Comparison of ENCODE assay signal across 15 cellular contexts in genomic region chr5:57219386-57219785, GRCh38. TPM values are rescaled to one million over a fixed set of nuclear protein-coding genes. Genes with fewer than 3 reads are reported as not detected.
DNase-seq lines count a peak whose midpoint lies in the region; ATAC-seq, FAIRE-seq and TF ChIP-seq lines count a peak whose summit lies in the region.
"Had no signal": no experiment of that assay in that cellular context is flagged by ENCODE, and none has a peak within 500 bp of the region (broad histone marks: within the 10 kb centered on the region; RNA-seq: fewer than 3 reads in every experiment).

No MANE protein-coding gene starts in this region.

- peak; percentile 61 for ATAC-seq in GM18868 (IDR thresholded peaks at IDR 0.05; ENCODE audit: unreplicated experiment)
- ATAC-seq in naive thymus-derived CD4-positive, alpha-beta T cell: peak; percentile 58
- no peak for ATAC-seq in HG03571 (IDR thresholded peaks at IDR 0.05; ENCODE audit: unreplicated experiment)
- ATAC-seq: right cardiac atrium had no signal

- peak overlapping the region; percentile 64 for H3K27ac ChIP-seq in naive thymus-derived CD4-positive, alpha-beta T cell (ENCODE audit: low read depth, low read length)
- H3K27ac ChIP-seq in WERI-Rb-1: no peak overlapping the region
- H3K27ac ChIP-seq: C4-2B had no signal

- H3K27ac Mint-ChIP-seq in activated T-helper 1 cell treated with anti-CD3 and anti-CD28 coated beads, Interleukin-12 subunit alpha, Interleukin-12 subunit beta, Interleukin-2, Interleukin-4 antibody, amounts not matched to agents 30 ng/mL and 10 ng/mL and 1 ng/mL, durations not matched to agents 14 hours and 24 hours and 36 hours: peak overlapping the region; percentile 67
- H3K27ac Mint-ChIP-seq in naive thymus-derived CD4-positive, alpha-beta T cell: peak overlapping the region in 8 of 9 donors; percentile 60 to 90 (median 77)

- H3K27me3 Mint-ChIP-seq in activated T-helper 1 cell treated with anti-CD3 and anti-CD28 coated beads, Interleukin-12 subunit alpha, Interleukin-12 subunit beta, Interleukin-2, Interleukin-4 antibody, amounts not matched to agents 30 ng/mL and 10 ng/mL and 1 ng/mL, durations not matched to agents 14 hours and 24 hours and 36 hours (ENCODE audit: insufficient read depth): no peaks in the 10 kb centered on the region
- no peaks in the 10 kb centered on the region for H3K27me3 Mint-ChIP-seq in naive thymus-derived CD4-positive, alpha-beta T cell

- peak overlapping the region; percentile 19 for H3K4me3 Mint-ChIP-seq in activated T-helper 1 cell treated with anti-CD3 and anti-CD28 coated beads, Interleukin-12 subunit alpha, Interleukin-12 subunit beta, Interleukin-2, Interleukin-4 antibody, amounts not matched to agents 30 ng/mL and 10 ng/mL and 1 ng/mL, durations not matched to agents 14 hours and 24 hours and 36 hours
- H3K4me3 Mint-ChIP-seq in naive thymus-derived CD4-positive, alpha-beta T cell: peak overlapping the region in 2 of 10 donors; percentile 17 to 32

- no peak for FAIRE-seq in H54 (lab: Jason Lieb, UNC)
- FAIRE-seq: kidney had no signal

- no peak for TF ChIP-seq CTCF in WERI-Rb-1 (IDR thresholded peaks at IDR 0.05; ENCODE audit: low read depth, low read length)

- POLR2A ChIA-PET in naive thymus-derived CD4-positive, alpha-beta T cell (lab: Charles Lee): interaction anchor here (0.8 kb wide), 1 partner anchor 14 kb away, joined by 3 read pairs; no protein-coding TSS in a partner anchor

- no peaks in the 10 kb centered on the region for H3K27me3 ChIP-seq in naive thymus-derived CD4-positive, alpha-beta T cell (ENCODE audit: control insufficient read depth in 2 of 2, insufficient read depth in 2 of 2, low read length in 2 of 2)
- H3K27me3 ChIP-seq in WERI-Rb-1 (ENCODE audit: insufficient read depth, low read depth, severe bottlenecking): no peaks in the 10 kb centered on the region

- H3K4me1 ChIP-seq in naive thymus-derived CD4-positive, alpha-beta T cell (ENCODE audit: control insufficient read depth in 2 of 2, insufficient read depth in 2 of 2, low read length in 2 of 2): peaks cover 4 to 7% of the 10 kb centered on the region in 2 donors

- H3K4me3 ChIP-seq in naive thymus-derived CD4-positive, alpha-beta T cell (ENCODE audit: low read length): no peak overlapping the region
- no peak overlapping the region for H3K4me3 ChIP-seq in WERI-Rb-1 (ENCODE audit: low read depth, low read length)

- H3K9me3 ChIP-seq in naive thymus-derived CD4-positive, alpha-beta T cell (ENCODE audit: control insufficient read depth in 2 of 3, low read length in 3 of 3): no peaks in the 10 kb centered on the region
- H3K9me3 ChIP-seq in WERI-Rb-1 (ENCODE audit: severe bottlenecking): no peaks in the 10 kb centered on the region

- H3K4me1 Mint-ChIP-seq in activated T-helper 1 cell treated with anti-CD3 and anti-CD28 coated beads, Interleukin-12 subunit alpha, Interleukin-12 subunit beta, Interleukin-2, Interleukin-4 antibody, amounts not matched to agents 30 ng/mL and 10 ng/mL and 1 ng/mL, durations not matched to agents 14 hours and 24 hours and 36 hours (ENCODE audit: low read depth): peaks cover 32% of the 10 kb centered on the region
- peaks cover 8 to 66% (median 45%) of the 10 kb centered on the region in 7 donors for H3K4me1 Mint-ChIP-seq in naive thymus-derived CD4-positive, alpha-beta T cell

- no peak for TF ChIP-seq POLR2A in H54 (IDR thresholded peaks at IDR 0.05; ENCODE audit: low read depth, low read length)

- CTCF ChIA-PET in naive thymus-derived CD4-positive, alpha-beta T cell (lab: Charles Lee): interaction anchor here (0.5 to 2.5 kb wide), 13 partner anchors 12 to 1307 kb away, joined by 3 to 22 read pairs (median 3); no protein-coding TSS in a partner anchor

- DNase-seq in COLO668 (lab: John Stamatoyannopoulos, UW; ENCODE audit: unreplicated experiment) (peak; percentile 0), WERI-Rb-1 (no peak), H54 (ENCODE audit: insufficient read length, low spot score) (no peak)
- no peak for DNase-seq in activated T-helper 1 cell treated with anti-CD3 and anti-CD28 coated beads, Interleukin-12 subunit alpha, Interleukin-12 subunit beta, Interleukin-2, Interleukin-4 antibody, amounts not matched to agents 30 ng/mL and 10 ng/mL and 1 ng/mL, durations not matched to agents 14 hours and 24 hours and 36 hours (ENCODE audit: low spot score)
- DNase-seq in naive thymus-derived CD4-positive, alpha-beta T cell: peak in 1 of 9 donors; percentile 22
- DNase-seq: activated CD8-positive, alpha-beta memory T cell treated with anti-CD3 and anti-CD28 coated beads, Interleukin-2, amount 50 U/mL, for 48 hours; KG1; kidney; NCI-H1694; NCI-H774; right cardiac atrium; Right ventricle myocardium superior had no signal

- peaks cover 0 to 23% (median 0%) of the 10 kb centered on the region in 3 experiments for H3K36me3 ChIP-seq in naive thymus-derived CD4-positive, alpha-beta T cell (ENCODE audit: control insufficient read depth in 2 of 3, insufficient read depth in 3 of 3, low read length in 3 of 3)
- peaks cover 41% of the 10 kb centered on the region for H3K36me3 ChIP-seq in WERI-Rb-1

- intact Hi-C loops in activated T-helper 1 cell treated with anti-CD3 and anti-CD28 coated beads, Interleukin-12 subunit alpha, Interleukin-12 subunit beta, Interleukin-2, Interleukin-4 antibody, amounts not matched to agents 30 ng/mL and 10 ng/mL and 1 ng/mL, durations not matched to agents 14 hours and 24 hours and 36 hours (cut with micrococcal nuclease): no loop called here
- intact Hi-C loops in naive thymus-derived CD4-positive, alpha-beta T cell (cut with micrococcal nuclease): no loop called here

- H3K36me3 Mint-ChIP-seq in activated T-helper 1 cell treated with anti-CD3 and anti-CD28 coated beads, Interleukin-12 subunit alpha, Interleukin-12 subunit beta, Interleukin-2, Interleukin-4 antibody, amounts not matched to agents 30 ng/mL and 10 ng/mL and 1 ng/mL, durations not matched to agents 14 hours and 24 hours and 36 hours (ENCODE audit: low read depth): peaks cover 22% of the 10 kb centered on the region
- peaks cover 6 to 15% (median 9%) of the 10 kb centered on the region in 5 donors for H3K36me3 Mint-ChIP-seq in naive thymus-derived CD4-positive, alpha-beta T cell

- H3K9me3 Mint-ChIP-seq in activated T-helper 1 cell treated with anti-CD3 and anti-CD28 coated beads, Interleukin-12 subunit alpha, Interleukin-12 subunit beta, Interleukin-2, Interleukin-4 antibody, amounts not matched to agents 30 ng/mL and 10 ng/mL and 1 ng/mL, durations not matched to agents 14 hours and 24 hours and 36 hours: no peaks in the 10 kb centered on the region
- no peaks in the 10 kb centered on the region for H3K9me3 Mint-ChIP-seq in naive thymus-derived CD4-positive, alpha-beta T cell

RNA-seq across cellular contexts. Expression of gene GPBP1, which starts 45.5 kb away (rescaled TPM):
- 94.6 and 106 TPM in 2 replicates for total RNA-seq in activated T-helper 1 cell treated with anti-CD3 and anti-CD28 coated beads, Interleukin-12 subunit alpha, Interleukin-12 subunit beta, Interleukin-2, Interleukin-4 antibody, amounts not matched to agents 30 ng/mL and 10 ng/mL and 1 ng/mL, durations not matched to agents 14 hours and 24 hours and 36 hours
- 100 to 1,000 TPM in 4 of 5 experiments, 10 to 100 TPM in 1; 99.2 to 149 (median 116) TPM for total RNA-seq in naive thymus-derived CD4-positive, alpha-beta T cell
- polyA plus RNA-seq in naive thymus-derived CD4-positive, alpha-beta T cell: 100 to 1,000 TPM in 1 of 2 donors, 10 to 100 TPM in 1; 97.1 to 112 TPM
